In genomic region chr2:240948086-240948485, GRCh38 we compare ENCODE assay signal across 1 cellular context.
TF ChIP-seq lines count a peak whose summit lies in the region.

No MANE protein-coding gene starts in this region.

TF ChIP-seq in WTC11, 78 proteins besides CTCF, POLR2A, EP300 and RAD21 (continued from another document):
- TF ChIP-seq GABPB1 (CRISPR knock-in tag; IDR thresholded peaks at IDR 0.05) (no peak), SMAD4 (CRISPR knock-in tag; IDR thresholded peaks at IDR 0.05) (no peak), ERG (CRISPR knock-in tag; IDR thresholded peaks at IDR 0.05) (no peak), NR1H2 (CRISPR knock-in tag; IDR thresholded peaks at IDR 0.05) (no peak)
